ENCODE assay signal across 8 cellular contexts in the genomic region with DNA sequence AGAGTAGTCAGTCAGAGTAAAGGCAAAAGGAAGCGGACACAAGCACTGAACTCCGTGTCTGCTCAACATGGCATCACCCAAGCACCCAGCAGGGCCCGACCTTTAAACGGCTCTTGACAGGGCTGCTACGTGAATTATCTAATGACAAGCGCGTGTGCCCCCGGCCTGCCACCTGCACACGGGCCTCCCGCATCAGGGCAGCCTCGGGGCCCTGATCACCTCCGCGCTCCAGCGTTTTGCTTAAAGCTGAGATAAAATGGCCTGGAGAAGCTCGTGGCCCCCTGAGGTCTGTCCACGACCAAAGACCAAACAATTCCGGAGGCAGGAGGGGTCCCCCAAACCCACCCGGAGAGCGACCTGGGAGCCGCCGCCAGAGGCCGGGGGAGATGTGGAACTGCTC. TPM values are rescaled to one million over a fixed set of nuclear protein-coding genes. Genes with fewer than 3 reads are reported as not detected.
DNase-seq lines count a peak whose midpoint lies in the region; ATAC-seq and TF ChIP-seq lines count a peak whose summit lies in the region.

No MANE protein-coding gene starts in this region.

- no peaks in the 10 kb centered on the region for H3K27me3 ChIP-seq in CD4-positive, alpha-beta T cell (ENCODE audit: control insufficient read depth, insufficient read depth, low read length)
- peaks cover 4% of the 10 kb centered on the region for H3K27me3 ChIP-seq in MG63

- H3K27me3 Mint-ChIP-seq in CD4-positive, alpha-beta T cell, result no peaks in the 10 kb centered on the region
- H3K27me3 Mint-ChIP-seq in activated naive CD8-positive, alpha-beta T cell treated with anti-CD3 and anti-CD28 coated beads, Interleukin-2, amount 10 ng/mL, durations not matched to agents 7 days and 5 days, result peaks cover 7% of the 10 kb centered on the region

- peak; percentile 52 for ATAC-seq in CD4-positive, alpha-beta T cell (ENCODE audit: poor library complexity)
- ATAC-seq in GM21528 (IDR thresholded peaks at IDR 0.05; ENCODE audit: low FRiP score, unreplicated experiment), result peak; percentile 23
- peak; percentile 47 for ATAC-seq in activated naive CD8-positive, alpha-beta T cell treated with anti-CD3 and anti-CD28 coated beads, Interleukin-2, amount 10 ng/mL, durations not matched to agents 7 days and 5 days (ENCODE audit: low read depth)

- H3K36me3 ChIP-seq in MG63, result peaks cover 18% of the 10 kb centered on the region

- no peak overlapping the region for H3K27ac ChIP-seq in CD4-positive, alpha-beta T cell (ENCODE audit: low read depth, low read length)

- H3K4me3 Mint-ChIP-seq in CD4-positive, alpha-beta T cell, result peak overlapping the region; percentile 99
- peak overlapping the region; percentile 93 for H3K4me3 Mint-ChIP-seq in activated naive CD8-positive, alpha-beta T cell treated with anti-CD3 and anti-CD28 coated beads, Interleukin-2, amount 10 ng/mL, durations not matched to agents 7 days and 5 days

- H3K27ac Mint-ChIP-seq in CD4-positive, alpha-beta T cell, result peak overlapping the region; percentile 98
- H3K27ac Mint-ChIP-seq in activated naive CD8-positive, alpha-beta T cell treated with anti-CD3 and anti-CD28 coated beads, Interleukin-2, amount 10 ng/mL, durations not matched to agents 7 days and 5 days, result peak overlapping the region; percentile 96

- peaks cover 44% of the 10 kb centered on the region for H3K4me1 Mint-ChIP-seq in CD4-positive, alpha-beta T cell (ENCODE audit: low read depth)
- H3K4me1 Mint-ChIP-seq in activated naive CD8-positive, alpha-beta T cell treated with anti-CD3 and anti-CD28 coated beads, Interleukin-2, amount 10 ng/mL, durations not matched to agents 7 days and 5 days, result peaks cover 15% of the 10 kb centered on the region

- CTCF ChIA-PET in CD4-positive, alpha-beta T cell (lab: Charles Lee), result interaction anchor here (0.9 to 1.9 kb wide), 2 partner anchors 12 to 119 kb away, joined by 3 to 6 read pairs; no protein-coding TSS in a partner anchor

- H3K9me3 Mint-ChIP-seq in CD4-positive, alpha-beta T cell, result no peaks in the 10 kb centered on the region
- H3K9me3 Mint-ChIP-seq in activated naive CD8-positive, alpha-beta T cell treated with anti-CD3 and anti-CD28 coated beads, Interleukin-2, amount 10 ng/mL, durations not matched to agents 7 days and 5 days, result no peaks in the 10 kb centered on the region

- peak in 2 of 10 experiments; percentile 7 to 25 for DNase-seq in CD4-positive, alpha-beta T cell
- DNase-seq in MG63 (no peak), OCI-M2 (lab: John Stamatoyannopoulos, UW; ENCODE audit: unreplicated experiment) (no peak), KG1 (lab: John Stamatoyannopoulos, UW) (no peak)
- DNase-seq in activated naive CD8-positive, alpha-beta T cell treated with anti-CD3 and anti-CD28 coated beads, Interleukin-2, amount 10 ng/mL, durations not matched to agents 7 days and 5 days, result no peak
- peak; percentile 29 for DNase-seq in stimulated activated CD4-positive, alpha-beta T cell treated with anti-CD3 and anti-CD28 coated beads, Interleukin-15, amount 100 ng/mL, for 24 hours

- peak overlapping the region; percentile 96 for H3K4me3 ChIP-seq in MG63
- H3K4me3 ChIP-seq in iPS-18c (ENCODE audit: insufficient read depth, low read depth, low read length), result peak overlapping the region; percentile 67

- no peaks in the 10 kb centered on the region for H3K9me3 ChIP-seq in CD4-positive, alpha-beta T cell (ENCODE audit: control insufficient read depth, low read length)
- H3K9me3 ChIP-seq in MG63, result no peaks in the 10 kb centered on the region; the same call in 1 of the 2 replicates
- H3K9me3 ChIP-seq in iPS-18c (ENCODE audit: control insufficient read depth, insufficient read depth, low read length), result peaks cover 2% of the 10 kb centered on the region

- peaks cover 40% of the 10 kb centered on the region for H3K36me3 Mint-ChIP-seq in CD4-positive, alpha-beta T cell (ENCODE audit: low read depth)
- H3K36me3 Mint-ChIP-seq in activated naive CD8-positive, alpha-beta T cell treated with anti-CD3 and anti-CD28 coated beads, Interleukin-2, amount 10 ng/mL, durations not matched to agents 7 days and 5 days, result peaks cover 4% of the 10 kb centered on the region

- intact Hi-C loops in CD4-positive, alpha-beta T cell (cut with DNase I, micrococcal nuclease), result loop anchor here in 1 of 2 experiments (2.0 to 10.0 kb wide), 3 partner anchors 110 to 563 kb away; a partner anchor contains a TSS

- no peak for TF ChIP-seq CTCF in CD4-positive, alpha-beta T cell (IDR thresholded peaks at IDR 0.05)

- POLR2A ChIA-PET in CD4-positive, alpha-beta T cell (lab: Charles Lee), result interaction anchor here (0.6 to 2.1 kb wide), 9 partner anchors 12 to 1736 kb away, joined by 3 to 7 read pairs (median 3); a partner anchor contains a TSS
- POLR2A ChIA-PET in activated naive CD8-positive, alpha-beta T cell treated with anti-CD3 and anti-CD28 coated beads, Interleukin-2, amount 10 ng/mL, durations not matched to agents 7 days and 5 days (lab: Charles Lee), result interaction anchor here (0.6 to 2.4 kb wide), 6 partner anchors 79 to 655 kb away, joined by 3 to 13 read pairs (median 4); a partner anchor contains a TSS

RNA-seq across cellular contexts. Expression of a gene that starts 0.4 kb away (rescaled TPM):
- total RNA-seq in CD4-positive, alpha-beta T cell, result 10 to 100 TPM; 92.1 to 97.7 TPM
- total RNA-seq in MG63 (2014; rRNA removed; shearing (Covaris generic); ENCODE audit: low replicate concordance), result 165 and 201 TPM in 2 replicates
- total RNA-seq in activated naive CD8-positive, alpha-beta T cell treated with anti-CD3 and anti-CD28 coated beads, Interleukin-2, amount 10 ng/mL, durations not matched to agents 7 days and 5 days, result 100 to 1,000 TPM; 111 to 117 TPM

RNA-seq across cellular contexts. Expression of a gene that starts 5.5 kb away (rescaled TPM):
- total RNA-seq in CD4-positive, alpha-beta T cell, result not detected
- not detected in 2 replicates for total RNA-seq in MG63 (2014; rRNA removed; shearing (Covaris generic); ENCODE audit: low replicate concordance)
- not detected for total RNA-seq in activated naive CD8-positive, alpha-beta T cell treated with anti-CD3 and anti-CD28 coated beads, Interleukin-2, amount 10 ng/mL, durations not matched to agents 7 days and 5 days

RNA-seq across cellular contexts. Expression of a gene that starts 28.6 kb away (rescaled TPM):
- not detected for total RNA-seq in CD4-positive, alpha-beta T cell
- total RNA-seq in MG63 (2014; rRNA removed; shearing (Covaris generic); ENCODE audit: low replicate concordance), result not detected in 2 replicates
- not detected for total RNA-seq in activated naive CD8-positive, alpha-beta T cell treated with anti-CD3 and anti-CD28 coated beads, Interleukin-2, amount 10 ng/mL, durations not matched to agents 7 days and 5 days
